ENCODE assay signal across 1 cellular context in genomic region chr7:158973440-158973839, GRCh38.
TF ChIP-seq lines count a peak whose summit lies in the region.

No MANE protein-coding gene starts in this region.

TF ChIP-seq in IMR-90, 13 proteins besides CTCF, POLR2A, EP300 and RAD21 (continued from another document):
- no peak for TF ChIP-seq FOS (IDR thresholded peaks at IDR 0.05; ENCODE audit: low read depth, low read length)
- TF ChIP-seq NFE2L2 (IDR thresholded peaks at IDR 0.05; ENCODE audit: low read depth, low read length) = no peak
- TF ChIP-seq RCOR1 (IDR thresholded peaks at IDR 0.05; ENCODE audit: insufficient replicate concordance, low read length) = no peak
- no peak for TF ChIP-seq CHD1 (IDR thresholded peaks at IDR 0.05; ENCODE audit: low read depth, low read length)
- TF ChIP-seq MXI1 (IDR thresholded peaks at IDR 0.05; ENCODE audit: borderline replicate concordance, low read depth, low read length) = no peak
- TF ChIP-seq CEBPB (IDR thresholded peaks at IDR 0.05; ENCODE audit: low read depth, low read length) = no peak
- no peak for TF ChIP-seq MAZ (IDR thresholded peaks at IDR 0.05; ENCODE audit: borderline replicate concordance, low read depth, low read length)
TF ChIP-seq in IMR-90: peak in this region for 0.
